21 cellular contexts compared by ENCODE assay signal in the genomic region with DNA sequence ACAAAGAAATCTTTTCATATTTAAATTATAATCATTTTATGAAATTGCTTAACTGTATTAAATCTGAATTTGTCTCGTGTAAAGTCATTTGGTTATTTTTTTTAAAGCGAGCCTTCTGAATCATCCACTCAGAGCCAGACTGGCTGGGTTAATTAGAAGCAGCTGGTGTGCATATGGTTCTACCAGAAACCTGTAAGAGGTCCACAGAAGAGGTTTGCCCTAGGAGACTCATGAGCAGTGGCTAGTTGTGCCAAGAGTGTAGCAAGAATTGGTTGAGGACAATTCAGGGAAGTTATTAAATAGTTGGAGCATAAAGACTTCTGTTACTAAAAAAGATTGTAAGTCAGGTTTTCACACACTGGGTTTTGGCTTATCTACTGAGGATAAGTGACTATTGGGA.
DNase-seq lines count a peak whose midpoint lies in the region; ATAC-seq and TF ChIP-seq lines count a peak whose summit lies in the region.
"Had no signal": no experiment of that assay in that cellular context is flagged by ENCODE, and none has a peak within 500 bp of the region (broad histone marks: within the 10 kb centered on the region; RNA-seq: fewer than 3 reads in every experiment).

No MANE protein-coding gene starts in this region.

- H3K27me3 ChIP-seq in adipocyte (replicated peaks; ENCODE audit: control insufficient read depth, insufficient read depth, low read length), result peaks cover 8% of the 10 kb centered on the region
- H3K27me3 ChIP-seq: BLaER1 treated with 17β-estradiol and CSF1 and Interleukin-3, amounts not matched to agents 10 nM and 100 nM had no signal

- no peaks in the 10 kb centered on the region for H3K36me3 ChIP-seq in adipocyte (ENCODE audit: control insufficient read depth, insufficient read depth, low read length, severe bottlenecking)
- H3K36me3 ChIP-seq: BLaER1 treated with 17β-estradiol and CSF1 and Interleukin-3, amounts not matched to agents 10 nM and 100 nM had no signal

- H3K4me1 ChIP-seq in adipocyte (ENCODE audit: control insufficient read depth, insufficient read depth, low read length), result no peaks in the 10 kb centered on the region
- H3K4me1 ChIP-seq: BLaER1 treated with 17β-estradiol and CSF1 and Interleukin-3, amounts not matched to agents 10 nM and 100 nM; Caco-2 had no signal

- ATAC-seq in GM18511 (IDR thresholded peaks at IDR 0.05; ENCODE audit: unreplicated experiment), result no peak
- no peak for ATAC-seq in HG03039 (IDR thresholded peaks at IDR 0.05; ENCODE audit: unreplicated experiment)

- DNase-seq in GM04504 (ENCODE audit: low read depth) (peak; percentile 15), adipocyte (ENCODE audit: low read depth) (peak; percentile 10), fibroblast of mammary gland (ENCODE audit: low read depth) (peak; percentile 87), pons (ENCODE audit: low spot score) (peak; percentile 2), midbrain (lab: John Stamatoyannopoulos, UW) (no peak)
- DNase-seq: Caco-2; CD4-positive, alpha-beta memory T cell; DMS 273 treated with DMSO at 0.1 percent for 48 hours; DMS79 treated with DMSO at 0.1 percent for 48 hours; IMR-90; NCI-H1417 treated with DMSO at 0.1 percent for 48 hours; NCI-H187 treated with DMSO at 0.1 percent for 48 hours; NCI-H2107; NCI-H510A; NK-92 treated with Interleukin-12 subunit alpha and Interleukin-12 subunit beta, amount 100 ng/mL, for 24 hours; SHP77 treated with DMSO at 0.1 percent for 48 hours; SK-N-SH had no signal

- peaks cover 8% of the 10 kb centered on the region for H3K9me3 ChIP-seq in adipocyte (ENCODE audit: control insufficient read depth, low read length)
- H3K9me3 ChIP-seq: Caco-2, SK-N-SH had no signal

- no peak for TF ChIP-seq CTCF in fibroblast of mammary gland (conservative IDR thresholded peaks at IDR 0.05; ENCODE audit: control insufficient read depth, insufficient read depth, low read depth, low read length)

- H3K9ac ChIP-seq in adipocyte (ENCODE audit: low read length), result no peak overlapping the region
- H3K9ac ChIP-seq: BLaER1 treated with 17β-estradiol and CSF1 and Interleukin-3, amounts not matched to agents 10 nM and 100 nM; KMS-11; SK-N-SH had no signal

- H3K4me3 ChIP-seq in adipocyte (ENCODE audit: low read length), result no peak overlapping the region
- no peak overlapping the region for H3K4me3 ChIP-seq in fibroblast of mammary gland (ENCODE audit: control insufficient read depth, low read depth, low read length)
- H3K4me3 ChIP-seq: BLaER1 treated with 17β-estradiol and CSF1 and Interleukin-3, amounts not matched to agents 10 nM and 100 nM had no signal
